Comparison of ENCODE assay signal across 34 cellular contexts in the genomic region with DNA sequence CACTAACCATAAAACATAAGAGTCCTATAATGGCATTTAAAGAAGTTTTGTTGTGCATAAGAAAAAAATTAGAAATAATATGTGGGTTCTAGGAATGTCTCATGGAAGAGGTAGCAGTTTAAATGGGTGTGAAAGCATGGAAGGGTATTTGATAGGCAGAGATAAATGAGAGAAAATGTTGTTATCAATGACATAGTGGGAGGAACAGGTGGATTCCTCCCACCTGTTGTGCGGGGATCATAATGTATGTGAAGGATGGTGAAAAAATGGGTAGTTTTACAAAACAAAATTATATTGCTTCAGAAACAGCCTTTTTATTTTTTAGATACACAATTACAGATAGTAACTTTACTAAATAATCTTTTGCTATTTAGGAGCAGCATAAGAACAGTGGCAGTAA.
"Had no signal": no experiment of that assay in that cellular context is flagged by ENCODE, and none has a peak within 500 bp of the region (broad histone marks: within the 10 kb centered on the region; RNA-seq: fewer than 3 reads in every experiment).

No MANE protein-coding gene starts in this region.

- H3K4me3 ChIP-seq: MG63 had no signal

- H3K9me3 ChIP-seq: MG63 had no signal

- H3K36me3 ChIP-seq: MG63 had no signal

- DNase-seq: Karpas-422, Kasumi-1, MG63, MM.1S, MV-4-11, NCI-H1048, NCI-H1092, NCI-H1092 treated with DMSO at 0.1 percent for 48 hours, NCI-H1105, NCI-H1105 treated with DMSO at 0.1 percent for 48 hours, NCI-H1417, NCI-H1417 treated with DMSO at 0.1 percent for 48 hours, NCI-H1436, NCI-H1436 treated with DMSO at 0.1 percent for 48 hours, NCI-H146, NCI-H1694, NCI-H1694 treated with DMSO at 0.1 percent for 48 hours, NCI-H187, NCI-H187 treated with DMSO at 0.1 percent for 48 hours, NCI-H2029, NCI-H2029 treated with DMSO at 0.1 percent for 48 hours, NCI-H2081, NCI-H2081 treated with DMSO at 0.1 percent for 48 hours, NCI-H2107, NCI-H2171, NCI-H2171 treated with DMSO at 0.1 percent for 48 hours, NCI-H2227 treated with DMSO at 0.1 percent for 48 hours, NCI-H226, NCI-H345, NCI-H446, NCI-H446 treated with DMSO at 0.1 percent for 48 hours, NCI-H510A, NCI-H510A treated with DMSO at 0.1 percent for 48 hours, NCI-H524 had no signal
